ENCODE assay signal across 8 cellular contexts in the genomic region with DNA sequence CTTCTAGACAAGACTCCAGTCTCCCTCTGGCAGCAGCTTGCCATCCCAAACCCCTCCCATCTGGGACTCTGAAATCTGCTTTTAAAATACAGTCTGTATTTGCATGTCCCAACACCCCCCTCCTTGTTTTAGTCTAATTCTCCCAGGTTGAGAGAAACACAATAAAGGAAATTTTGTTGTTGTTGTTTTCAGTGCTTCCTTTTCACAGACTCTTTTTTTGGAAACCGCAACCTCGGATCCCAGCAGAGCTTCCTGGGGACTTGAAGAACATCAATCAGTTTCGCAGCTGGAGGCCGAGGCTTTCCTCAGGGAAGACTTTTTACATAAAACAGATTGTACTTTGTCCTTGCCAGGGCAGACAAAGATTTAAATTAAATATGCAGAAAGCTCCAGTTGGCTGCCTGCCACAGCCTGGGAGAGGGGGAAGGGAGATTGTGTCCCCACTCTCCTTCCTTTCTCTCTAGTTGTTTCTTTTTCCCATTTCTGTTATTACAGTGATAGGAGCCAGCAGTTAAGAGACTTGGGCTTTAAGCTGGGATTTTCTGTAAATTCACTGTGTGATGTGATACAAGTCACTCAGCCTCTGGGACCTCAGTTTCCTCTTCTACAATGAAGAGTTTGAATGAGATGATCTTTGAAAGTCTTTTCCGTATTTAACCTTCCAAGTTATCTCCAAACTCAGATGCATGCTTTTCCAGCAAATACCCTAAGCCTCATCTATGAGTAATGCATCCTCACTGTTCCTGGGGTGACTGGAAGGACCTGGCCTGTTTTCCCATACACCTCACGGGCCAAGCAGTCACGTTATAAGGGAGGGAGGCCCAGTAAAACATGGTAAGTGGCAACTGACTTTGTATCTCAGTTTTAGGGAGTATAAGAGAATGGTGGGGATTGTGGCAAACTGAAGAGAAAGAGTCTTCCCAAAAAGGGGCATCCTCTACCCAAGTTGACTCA.
DNase-seq lines count a peak whose midpoint lies in the region; ATAC-seq and TF ChIP-seq lines count a peak whose summit lies in the region.

No MANE protein-coding gene starts in this region.

- ATAC-seq in HCT116: no peak
- ATAC-seq in HG03039 (IDR thresholded peaks at IDR 0.05; ENCODE audit: unreplicated experiment): no peak
- ATAC-seq in HG03097 (IDR thresholded peaks at IDR 0.05; ENCODE audit: low FRiP score, unreplicated experiment): no peak

- H3K27ac ChIP-seq in HCT116 (ENCODE audit: low read depth, low read length) (peak overlapping the region; percentile 75), SK-N-MC (peak overlapping the region; percentile 55; the same call in 1 of the 2 replicates), cardiac muscle cell (peak overlapping the region; percentile 81), RWPE1 (no peak overlapping the region)

- no peak for TF ChIP-seq POLR2A in HCT116 (IDR thresholded peaks at IDR 0.05; ENCODE audit: borderline replicate concordance, extremely low read depth, insufficient read depth, insufficient read length)

- RAD21 ChIA-PET in HCT116 (lab: Charles Lee; ENCODE audit: low non-redundant PET in 1 of 2, low total read pairs in 2 of 2, uncharacterized antibody in 2 of 2, unreplicated experiment in 2 of 2): interaction anchor here in 1 of 2 experiments (1.3 kb wide), 1 partner anchor 80 kb away, joined by 4 read pairs; no protein-coding TSS in a partner anchor

- no peaks in the 10 kb centered on the region for H3K36me3 ChIP-seq in HCT116 (ENCODE audit: control insufficient read depth in 1 of 2, insufficient read depth in 2 of 2, low read length in 2 of 2)
- no peaks in the 10 kb centered on the region for H3K36me3 ChIP-seq in SK-N-MC (ENCODE audit: insufficient read depth, low read length)
- H3K36me3 ChIP-seq in cardiac muscle cell: no peaks in the 10 kb centered on the region

- H3K9me3 ChIP-seq in HCT116 (ENCODE audit: control insufficient read depth in 1 of 2, insufficient read depth in 1 of 2, low read depth in 1 of 2, low read length in 2 of 2) (no peaks in the 10 kb centered on the region), SK-N-MC (ENCODE audit: low read depth, low read length) (no peaks in the 10 kb centered on the region), cardiac muscle cell (ENCODE audit: low read depth) (no peaks in the 10 kb centered on the region)

- H2AFZ ChIP-seq in HCT116 (ENCODE audit: low read depth, low read length, poor library complexity, severe bottlenecking): peak overlapping the region; percentile 36

- BruUV-seq in HCT116 (replicated peaks; lab: Mats Ljungman, UMichigan): no TSS peak

- no peaks in the 10 kb centered on the region for H4K20me1 ChIP-seq in HCT116 (ENCODE audit: insufficient read depth)

- H3K9me2 ChIP-seq in HCT116 (ENCODE audit: insufficient read depth): no peaks in the 10 kb centered on the region

- H3K4me1 ChIP-seq in HCT116 (ENCODE audit: control insufficient read depth in 1 of 2, insufficient read depth in 2 of 2, low read length in 2 of 2) (peaks cover 55 to 75% of the 10 kb centered on the region in 2 experiments), cardiac muscle cell (ENCODE audit: low read depth) (peaks cover 31% of the 10 kb centered on the region)

- peak overlapping the region; percentile 56 for H3K4me2 ChIP-seq in HCT116 (ENCODE audit: low read length)

- no peaks in the 10 kb centered on the region for H3K79me2 ChIP-seq in HCT116 (ENCODE audit: insufficient read depth, low read length)

- intact Hi-C loops in HCT116 (cut with micrococcal nuclease): loop anchor here (2.0 to 10.0 kb wide), 6 partner anchors 85 to 896 kb away; partner anchors contain the start of genes EGR2 and JMJD1C

- DNase-seq in HCT116 (ENCODE audit: low read depth, low spot score) (no peak), SK-N-MC (ENCODE audit: low read depth, low spot score) (peak; percentile 98), cardiac muscle cell (ENCODE audit: low read depth in 1 of 2, low spot score in 1 of 2) (peak; percentile 61 to 97), renal cortical epithelial cell (ENCODE audit: low read depth) (peak; percentile 61), RWPE1 (ENCODE audit: low spot score) (no peak), AG08395 (ENCODE audit: low spot score) (no peak)

- TF ChIP-seq CTCF in HCT116 (IDR thresholded peaks at IDR 0.05 in 2 of 3, conservative IDR thresholded peaks at IDR 0.05 in 1 of 3; ENCODE audit: borderline replicate concordance in 1 of 3, insufficient read depth in 1 of 3, low read depth in 2 of 3, low read length in 2 of 3): no peak
- TF ChIP-seq CTCF in cardiac muscle cell (IDR thresholded peaks at IDR 0.05; ENCODE audit: low read depth, low read length): no peak
- no peak for TF ChIP-seq CTCF in RWPE1 (conservative IDR thresholded peaks at IDR 0.05; ENCODE audit: low read depth)

- H3K9ac ChIP-seq in HCT116 (ENCODE audit: low read length): peak overlapping the region; percentile 0; the same call in 1 of the 2 replicates
- no peak overlapping the region for H3K9ac ChIP-seq in SK-N-MC (ENCODE audit: insufficient read length)

- POLR2A ChIA-PET in HCT116 (lab: Charles Lee): interaction anchor here (0.6 to 3.1 kb wide), 4 partner anchors 10 to 449 kb away, joined by 3 to 25 read pairs (median 4); no protein-coding TSS in a partner anchor
- POLR2A ChIA-PET in RWPE1 (lab: Yijun Ruan, JAX; ENCODE audit: low non-redundant PET): no interaction called here

- H3K4me3 ChIP-seq in HCT116 (replicated peaks in 1 of 2; ENCODE audit: low read depth in 1 of 2, low read length in 2 of 2) (no peak overlapping the region), SK-N-MC (peak overlapping the region; percentile 54), cardiac muscle cell (no peak overlapping the region)

- no peaks in the 10 kb centered on the region for H3K27me3 ChIP-seq in HCT116 (ENCODE audit: insufficient read depth, low read length)
- H3K27me3 ChIP-seq in cardiac muscle cell: no peaks in the 10 kb centered on the region

- TF ChIP-seq RAD21 in HCT116 (IDR thresholded peaks at IDR 0.05; ENCODE audit: low read depth): no peak

- CTCF ChIA-PET in HCT116 (lab: Charles Lee) (interaction anchor here (0.9 to 2.1 kb wide), 2 partner anchors 153 to 546 kb away, joined by 3 to 19 read pairs; no protein-coding TSS in a partner anchor), RWPE1 (lab: Yijun Ruan, JAX) (interaction anchor here (0.6 to 0.8 kb wide), 4 partner anchors 57 to 460 kb away, joined by 3 to 5 read pairs (median 3); no protein-coding TSS in a partner anchor)

TF ChIP-seq in HCT116, 20 proteins besides CTCF, POLR2A, EP300 and RAD21:
- TF ChIP-seq EZH2phosphoT487 (IDR thresholded peaks at IDR 0.05; ENCODE audit: borderline replicate concordance) (no peak), FOSL1 (IDR thresholded peaks at IDR 0.05; ENCODE audit: low read depth) (no peak), TCF7L2 (IDR thresholded peaks at IDR 0.05; ENCODE audit: borderline replicate concordance, extremely low read depth, insufficient read depth, insufficient read length) (peak; percentile 52)
TF ChIP-seq in HCT116: peak in this region for 1.

Comparison
In these comparisons a context has a peak if more than half of its experiments do, and no peak if none do; other contexts are left out.
1. DNase-seq: peak in SK-N-MC (single experiment), cardiac muscle cell (2 of 2) and renal cortical epithelial cell (single experiment); none in HCT116 (single experiment), RWPE1 (single experiment) and AG08395 (single experiment).